ENCODE assay signal across 7 cellular contexts in genomic region chr17:81976332-81977210, GRCh38. TPM values are rescaled to one million over a fixed set of nuclear protein-coding genes. Genes with fewer than 3 reads are reported as not detected.
DNase-seq lines count a peak whose midpoint lies in the region; ATAC-seq and TF ChIP-seq lines count a peak whose summit lies in the region.

No MANE protein-coding gene starts in this region.

- H3K9me3 ChIP-seq in T-helper 17 cell (ENCODE audit: control insufficient read depth, low read length, poor library complexity, severe bottlenecking) (no peaks in the 10 kb centered on the region), duodenal mucosa (ENCODE audit: control insufficient read depth in 1 of 2, low read length in 2 of 2) (peaks cover 3 to 4% of the 10 kb centered on the region in 2 donors), mucosa of descending colon (no peaks in the 10 kb centered on the region), suprapubic skin (no peaks in the 10 kb centered on the region)

- peak overlapping the region; percentile 73 for H3K27ac ChIP-seq in duodenal mucosa (ENCODE audit: low read depth, low read length)
- H3K27ac ChIP-seq in suprapubic skin, result peak overlapping the region; percentile 93

- 27% methylated on average over 10 of the region's 30 CpGs for WGBS in suprapubic skin

- peaks cover 0 to 5% (median 3%) of the 10 kb centered on the region in 3 donors for H3K4me1 Mint-ChIP-seq in IgD-negative memory B cell
- peaks cover 18% of the 10 kb centered on the region for H3K4me1 Mint-ChIP-seq in T-helper 17 cell

- H3K4me3 Mint-ChIP-seq in IgD-negative memory B cell, result peak overlapping the region; percentile 91 to 99 (median 96)
- peak overlapping the region; percentile 97 for H3K4me3 Mint-ChIP-seq in T-helper 17 cell

- no peak for TF ChIP-seq EP300 in suprapubic skin (IDR thresholded peaks at IDR 0.05)

- no peaks in the 10 kb centered on the region for H3K27me3 ChIP-seq in duodenal mucosa (ENCODE audit: control insufficient read depth in 1 of 2, insufficient read depth in 2 of 2, low read length in 2 of 2)
- no peaks in the 10 kb centered on the region for H3K27me3 ChIP-seq in suprapubic skin

- H3K4me3 ChIP-seq in duodenal mucosa (ENCODE audit: low read depth in 1 of 2, low read length in 2 of 2) (peak overlapping the region; percentile 83 to 84), mucosa of descending colon (peak overlapping the region; percentile 55), suprapubic skin (peak overlapping the region; percentile 79)

- no peaks in the 10 kb centered on the region for H3K9me3 Mint-ChIP-seq in IgD-negative memory B cell

- H3K36me3 ChIP-seq in duodenal mucosa (ENCODE audit: control insufficient read depth in 1 of 2, insufficient read depth in 2 of 2, low read length in 2 of 2) (peaks cover 0 to 4% of the 10 kb centered on the region in 2 donors), mucosa of descending colon (ENCODE audit: low read depth) (no peaks in the 10 kb centered on the region), suprapubic skin (peaks cover 9% of the 10 kb centered on the region)

- intact Hi-C loops in mucosa of descending colon (cut with DNase I, micrococcal nuclease), result no loop called here

- TF ChIP-seq CTCF in mucosa of descending colon (IDR thresholded peaks at IDR 0.05) (no peak), suprapubic skin (IDR thresholded peaks at IDR 0.05) (no peak)

- peak overlapping the region; percentile 76 to 94 for H3K9ac ChIP-seq in duodenal mucosa (ENCODE audit: low read depth in 1 of 2, low read length in 2 of 2)

- H3K27me3 Mint-ChIP-seq in IgD-negative memory B cell (peaks cover 4% of the 10 kb centered on the region), T-helper 17 cell (no peaks in the 10 kb centered on the region)

- H3K4me1 ChIP-seq in duodenal mucosa (ENCODE audit: control insufficient read depth in 1 of 2, insufficient read depth in 2 of 2, low read length in 2 of 2) (peaks cover 19 to 22% of the 10 kb centered on the region in 2 donors), mucosa of descending colon (ENCODE audit: low read depth) (no peaks in the 10 kb centered on the region), suprapubic skin (peaks cover 20% of the 10 kb centered on the region)

- TF ChIP-seq POLR2A in suprapubic skin (IDR thresholded peaks at IDR 0.05), result no peak

- DNase-seq in T-helper 17 cell, result peak in 1 of 3 donors; percentile 31
- peak; percentile 55 to 74 (median 67) for DNase-seq in mucosa of descending colon
- DNase-seq in suprapubic skin (ENCODE audit: low spot score in 2 of 2), result no peak
- no peak for DNase-seq in putamen (ENCODE audit: low spot score)

- ATAC-seq in GM19455 (IDR thresholded peaks at IDR 0.05; ENCODE audit: unreplicated experiment) (peak; percentile 7), T-helper 17 cell (peak; percentile 22), mucosa of descending colon (peak; percentile 32)

- H3K36me3 Mint-ChIP-seq in IgD-negative memory B cell, result no peaks in the 10 kb centered on the region
- H3K36me3 Mint-ChIP-seq in T-helper 17 cell (ENCODE audit: low read depth), result no peaks in the 10 kb centered on the region

- peak overlapping the region; percentile 23 to 97 (median 89) for H3K27ac Mint-ChIP-seq in IgD-negative memory B cell
- H3K27ac Mint-ChIP-seq in T-helper 17 cell, result peak overlapping the region; percentile 96

RNA-seq across cellular contexts. Expression of gene ASPSCR1, which starts 0.9 kb away (rescaled TPM):
- polyA plus RNA-seq in IgD-negative memory B cell, result 30.8 TPM
- total RNA-seq in T-helper 17 cell, result 10 to 100 TPM; 38.1 to 40.1 TPM
- total RNA-seq in mucosa of descending colon, result 10 to 100 TPM; 33.1 to 35.2 (median 34.5) TPM
- 10 to 100 TPM; 17.9 to 25.6 (median 21.6) TPM for total RNA-seq in suprapubic skin

RNA-seq across cellular contexts. Expression of gene NOTUM, which starts 15.6 kb away (rescaled TPM):
- polyA plus RNA-seq in IgD-negative memory B cell, result not detected
- total RNA-seq in T-helper 17 cell (not detected), mucosa of descending colon (under 1 TPM in 1 of 3 donors, not detected in 2; 0.13 TPM), suprapubic skin (10 to 100 TPM in 1 of 4 donors, 1 to 10 TPM in 3; 1.1 to 11.5 (median 1.5) TPM)

RNA-seq across cellular contexts. Expression of gene MYADML2, which starts 29.5 kb away (rescaled TPM):
- polyA plus RNA-seq in IgD-negative memory B cell, result not detected
- total RNA-seq in T-helper 17 cell, result not detected
- total RNA-seq in mucosa of descending colon, result under 1 TPM in 1 of 3 donors, not detected in 2; 0.13 TPM
- total RNA-seq in suprapubic skin, result not detected

RNA-seq across cellular contexts. Expression of gene PYCR1, which starts 39.5 kb away (rescaled TPM):
- 3.6 TPM for polyA plus RNA-seq in IgD-negative memory B cell
- total RNA-seq in T-helper 17 cell, result 1 to 10 TPM in 1 of 2 donors, under 1 TPM in 1; 0.72 to 1.9 TPM
- total RNA-seq in mucosa of descending colon, result 10 to 100 TPM; 14.7 to 35.0 (median 28.2) TPM
- 10 to 100 TPM in 1 of 4 donors, 1 to 10 TPM in 3; 3.7 to 13.1 (median 9.0) TPM for total RNA-seq in suprapubic skin

RNA-seq across cellular contexts. Expression of gene CENPX, which starts 46.1 kb away (rescaled TPM):
- polyA plus RNA-seq in IgD-negative memory B cell, result 47.7 TPM
- 10 to 100 TPM; 20.9 to 21.1 TPM for total RNA-seq in T-helper 17 cell
- 100 to 1,000 TPM in 1 of 3 donors, 10 to 100 TPM in 2; 76.3 to 114 (median 81.3) TPM for total RNA-seq in mucosa of descending colon
- 10 to 100 TPM; 75.8 to 81.6 (median 76.8) TPM for total RNA-seq in suprapubic skin

Comparison
In these comparisons a context has a peak if more than half of its experiments do, and no peak if none do; other contexts are left out.
1. DNase-seq: peak in mucosa of descending colon (3 of 3); none in suprapubic skin (0 of 2) and putamen (single experiment).
2. Peak in every context shown above with its lines, with median percentiles within 50 percentile points of each other: ATAC-seq and H3K4me3 ChIP-seq.